ENCODE assay signal across 1 cellular context in genomic region chr10:92573798-92574544, GRCh38.
TF ChIP-seq lines count a peak whose summit lies in the region.

Gene IDE (minus strand): TSS chr10:92574093. CDS start chr10:92574019, 74 bp downstream.

TF ChIP-seq in HepG2, 621 proteins besides CTCF, POLR2A, EP300 and RAD21 (continued from another document and continues in another):
- TF ChIP-seq TFAP4 (IDR thresholded peaks at IDR 0.05; ENCODE audit: borderline replicate concordance, low read depth) (peak; percentile 22; the same call in 1 of the 2 replicates), FOXO4 (CRISPR knock-in tag; conservative IDR thresholded peaks at IDR 0.05) (no peak), SCMH1 (CRISPR knock-in tag; IDR thresholded peaks at IDR 0.05; ENCODE audit: borderline replicate concordance) (no peak), ZNF34 (CRISPR knock-in tag; IDR thresholded peaks at IDR 0.05; ENCODE audit: borderline replicate concordance) (no peak; the same call in 1 of the 2 replicates), MEIS2 (CRISPR knock-in tag; IDR thresholded peaks at IDR 0.05) (no peak), SP2 (CRISPR knock-in tag; IDR thresholded peaks at IDR 0.05) (peak; percentile 40; the same call in 1 of the 2 replicates), SAFB2 (CRISPR knock-in tag; IDR thresholded peaks at IDR 0.05; ENCODE audit: borderline replicate concordance, low read depth) (no peak; the same call in 1 of the 2 replicates), NCOA2 (CRISPR knock-in tag; IDR thresholded peaks at IDR 0.05) (peak; percentile 74), ZSCAN30 (CRISPR knock-in tag; IDR thresholded peaks at IDR 0.05) (0 out of 2 replicates have a peak, but pooled peaks have one; percentile 0), MIXL1 (CRISPR knock-in tag; IDR thresholded peaks at IDR 0.05) (peak; percentile 17; the same call in 1 of the 2 replicates), ATM (IDR thresholded peaks at IDR 0.05; ENCODE audit: borderline replicate concordance) (no peak), ZNF589 (CRISPR knock-in tag; conservative IDR thresholded peaks at IDR 0.05) (0 out of 2 replicates have a peak, but pooled peaks have one; percentile 53), ZNF446 (CRISPR knock-in tag; IDR thresholded peaks at IDR 0.05) (0 out of 2 replicates have a peak, but pooled peaks have one; percentile 69), ZNF879 (CRISPR knock-in tag; IDR thresholded peaks at IDR 0.05) (peak; percentile 90; the same call in 1 of the 2 replicates), NBN (conservative IDR thresholded peaks at IDR 0.05) (no peak), SAP130 (CRISPR knock-in tag; IDR thresholded peaks at IDR 0.05; ENCODE audit: low read depth) (peak; percentile 77), TRIM22 (IDR thresholded peaks at IDR 0.05) (no peak), TFDP1 (CRISPR knock-in tag; IDR thresholded peaks at IDR 0.05; ENCODE audit: borderline replicate concordance) (0 out of 2 replicates have a peak, but pooled peaks have one; percentile 50), ZNF800 (CRISPR knock-in tag; IDR thresholded peaks at IDR 0.05) (no peak; the same call in 1 of the 2 replicates), CBX5 (CRISPR knock-in tag; IDR thresholded peaks at IDR 0.05; ENCODE audit: borderline replicate concordance) (peak; percentile 33; the same call in 1 of the 2 replicates), ZNF619 (CRISPR knock-in tag; IDR thresholded peaks at IDR 0.05) (0 out of 2 replicates have a peak, but pooled peaks have one; percentile 22), PAF1 (CRISPR knock-in tag; IDR thresholded peaks at IDR 0.05) (no peak), PATZ1 (CRISPR knock-in tag; IDR thresholded peaks at IDR 0.05) (peak; percentile 30; the same call in 1 of the 2 replicates), ZFX (CRISPR knock-in tag; IDR thresholded peaks at IDR 0.05; ENCODE audit: low read depth) (peak; percentile 92), HIC2 (CRISPR knock-in tag; IDR thresholded peaks at IDR 0.05; ENCODE audit: low read depth) (no peak; the same call in 1 of the 2 replicates), U2AF2 (IDR thresholded peaks at IDR 0.05; ENCODE audit: low read depth, low read length) (peak; percentile 1; the same call in 1 of the 2 replicates), TAF15 (IDR thresholded peaks at IDR 0.05; ENCODE audit: low read depth, low read length, poor library complexity, severe bottlenecking) (peak; percentile 29), STAG1 (CRISPR knock-in tag; IDR thresholded peaks at IDR 0.05) (peak; percentile 79), JUND (CRISPR knock-in tag; IDR thresholded peaks at IDR 0.05) (0 out of 2 replicates have a peak, but pooled peaks have one; percentile 14)
- TF ChIP-seq, protein P1, sequence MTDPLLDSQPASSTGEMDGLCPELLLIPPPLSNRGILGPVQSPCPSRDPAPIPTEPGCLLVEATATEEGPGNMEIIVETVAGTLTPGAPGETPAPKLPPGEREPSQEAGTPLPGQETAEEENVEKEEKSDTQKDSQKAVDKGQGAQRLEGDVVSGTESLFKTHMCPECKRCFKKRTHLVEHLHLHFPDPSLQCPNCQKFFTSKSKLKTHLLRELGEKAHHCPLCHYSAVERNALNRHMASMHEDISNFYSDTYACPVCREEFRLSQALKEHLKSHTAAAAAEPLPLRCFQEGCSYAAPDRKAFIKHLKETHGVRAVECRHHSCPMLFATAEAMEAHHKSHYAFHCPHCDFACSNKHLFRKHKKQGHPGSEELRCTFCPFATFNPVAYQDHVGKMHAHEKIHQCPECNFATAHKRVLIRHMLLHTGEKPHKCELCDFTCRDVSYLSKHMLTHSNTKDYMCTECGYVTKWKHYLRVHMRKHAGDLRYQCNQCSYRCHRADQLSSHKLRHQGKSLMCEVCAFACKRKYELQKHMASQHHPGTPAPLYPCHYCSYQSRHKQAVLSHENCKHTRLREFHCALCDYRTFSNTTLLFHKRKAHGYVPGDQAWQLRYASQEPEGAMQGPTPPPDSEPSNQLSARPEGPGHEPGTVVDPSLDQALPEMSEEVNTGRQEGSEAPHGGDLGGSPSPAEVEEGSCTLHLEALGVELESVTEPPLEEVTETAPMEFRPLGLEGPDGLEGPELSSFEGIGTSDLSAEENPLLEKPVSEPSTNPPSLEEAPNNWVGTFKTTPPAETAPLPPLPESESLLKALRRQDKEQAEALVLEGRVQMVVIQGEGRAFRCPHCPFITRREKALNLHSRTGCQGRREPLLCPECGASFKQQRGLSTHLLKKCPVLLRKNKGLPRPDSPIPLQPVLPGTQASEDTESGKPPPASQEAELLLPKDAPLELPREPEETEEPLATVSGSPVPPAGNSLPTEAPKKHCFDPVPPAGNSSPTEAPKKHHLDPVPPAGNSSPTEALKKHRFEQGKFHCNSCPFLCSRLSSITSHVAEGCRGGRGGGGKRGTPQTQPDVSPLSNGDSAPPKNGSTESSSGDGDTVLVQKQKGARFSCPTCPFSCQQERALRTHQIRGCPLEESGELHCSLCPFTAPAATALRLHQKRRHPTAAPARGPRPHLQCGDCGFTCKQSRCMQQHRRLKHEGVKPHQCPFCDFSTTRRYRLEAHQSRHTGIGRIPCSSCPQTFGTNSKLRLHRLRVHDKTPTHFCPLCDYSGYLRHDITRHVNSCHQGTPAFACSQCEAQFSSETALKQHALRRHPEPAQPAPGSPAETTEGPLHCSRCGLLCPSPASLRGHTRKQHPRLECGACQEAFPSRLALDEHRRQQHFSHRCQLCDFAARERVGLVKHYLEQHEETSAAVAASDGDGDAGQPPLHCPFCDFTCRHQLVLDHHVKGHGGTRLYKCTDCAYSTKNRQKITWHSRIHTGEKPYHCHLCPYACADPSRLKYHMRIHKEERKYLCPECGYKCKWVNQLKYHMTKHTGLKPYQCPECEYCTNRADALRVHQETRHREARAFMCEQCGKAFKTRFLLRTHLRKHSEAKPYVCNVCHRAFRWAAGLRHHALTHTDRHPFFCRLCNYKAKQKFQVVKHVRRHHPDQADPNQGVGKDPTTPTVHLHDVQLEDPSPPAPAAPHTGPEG (CRISPR knock-in tag; IDR thresholded peaks at IDR 0.05): no peak; the same call in 1 of the 2 replicates
- TF ChIP-seq, protein P2, sequence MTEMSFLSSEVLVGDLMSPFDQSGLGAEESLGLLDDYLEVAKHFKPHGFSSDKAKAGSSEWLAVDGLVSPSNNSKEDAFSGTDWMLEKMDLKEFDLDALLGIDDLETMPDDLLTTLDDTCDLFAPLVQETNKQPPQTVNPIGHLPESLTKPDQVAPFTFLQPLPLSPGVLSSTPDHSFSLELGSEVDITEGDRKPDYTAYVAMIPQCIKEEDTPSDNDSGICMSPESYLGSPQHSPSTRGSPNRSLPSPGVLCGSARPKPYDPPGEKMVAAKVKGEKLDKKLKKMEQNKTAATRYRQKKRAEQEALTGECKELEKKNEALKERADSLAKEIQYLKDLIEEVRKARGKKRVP (CRISPR knock-in tag; IDR thresholded peaks at IDR 0.05): peak in 1 of 2 experiments; percentile 51; a peak in 1 of 4 replicates
- TF ChIP-seq, protein P3, sequence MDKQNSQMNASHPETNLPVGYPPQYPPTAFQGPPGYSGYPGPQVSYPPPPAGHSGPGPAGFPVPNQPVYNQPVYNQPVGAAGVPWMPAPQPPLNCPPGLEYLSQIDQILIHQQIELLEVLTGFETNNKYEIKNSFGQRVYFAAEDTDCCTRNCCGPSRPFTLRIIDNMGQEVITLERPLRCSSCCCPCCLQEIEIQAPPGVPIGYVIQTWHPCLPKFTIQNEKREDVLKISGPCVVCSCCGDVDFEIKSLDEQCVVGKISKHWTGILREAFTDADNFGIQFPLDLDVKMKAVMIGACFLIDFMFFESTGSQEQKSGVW (CRISPR knock-in tag; IDR thresholded peaks at IDR 0.05; ENCODE audit: borderline replicate concordance): no peak
- TF ChIP-seq, protein P4, sequence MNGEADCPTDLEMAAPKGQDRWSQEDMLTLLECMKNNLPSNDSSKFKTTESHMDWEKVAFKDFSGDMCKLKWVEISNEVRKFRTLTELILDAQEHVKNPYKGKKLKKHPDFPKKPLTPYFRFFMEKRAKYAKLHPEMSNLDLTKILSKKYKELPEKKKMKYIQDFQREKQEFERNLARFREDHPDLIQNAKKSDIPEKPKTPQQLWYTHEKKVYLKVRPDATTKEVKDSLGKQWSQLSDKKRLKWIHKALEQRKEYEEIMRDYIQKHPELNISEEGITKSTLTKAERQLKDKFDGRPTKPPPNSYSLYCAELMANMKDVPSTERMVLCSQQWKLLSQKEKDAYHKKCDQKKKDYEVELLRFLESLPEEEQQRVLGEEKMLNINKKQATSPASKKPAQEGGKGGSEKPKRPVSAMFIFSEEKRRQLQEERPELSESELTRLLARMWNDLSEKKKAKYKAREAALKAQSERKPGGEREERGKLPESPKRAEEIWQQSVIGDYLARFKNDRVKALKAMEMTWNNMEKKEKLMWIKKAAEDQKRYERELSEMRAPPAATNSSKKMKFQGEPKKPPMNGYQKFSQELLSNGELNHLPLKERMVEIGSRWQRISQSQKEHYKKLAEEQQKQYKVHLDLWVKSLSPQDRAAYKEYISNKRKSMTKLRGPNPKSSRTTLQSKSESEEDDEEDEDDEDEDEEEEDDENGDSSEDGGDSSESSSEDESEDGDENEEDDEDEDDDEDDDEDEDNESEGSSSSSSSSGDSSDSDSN (CRISPR knock-in tag; IDR thresholded peaks at IDR 0.05): peak; percentile 98
- TF ChIP-seq, protein P5, sequence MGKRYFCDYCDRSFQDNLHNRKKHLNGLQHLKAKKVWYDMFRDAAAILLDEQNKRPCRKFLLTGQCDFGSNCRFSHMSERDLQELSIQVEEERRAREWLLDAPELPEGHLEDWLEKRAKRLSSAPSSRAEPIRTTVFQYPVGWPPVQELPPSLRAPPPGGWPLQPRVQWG (CRISPR knock-in tag; IDR thresholded peaks at IDR 0.05; ENCODE audit: borderline replicate concordance, low read depth): no peak
